In genomic region chr1:184164529-184164928, GRCh38 we compare ENCODE assay signal across 1 cellular context.
TF ChIP-seq lines count a peak whose summit lies in the region.

No MANE protein-coding gene starts in this region.

TF ChIP-seq in IMR-90, 13 proteins besides CTCF, POLR2A, EP300 and RAD21:
- TF ChIP-seq ELK1 (IDR thresholded peaks at IDR 0.05; ENCODE audit: borderline replicate concordance, low read depth, low read length) (no peak), MAZ (IDR thresholded peaks at IDR 0.05; ENCODE audit: borderline replicate concordance, low read depth, low read length) (no peak), CHD1 (IDR thresholded peaks at IDR 0.05; ENCODE audit: low read depth, low read length) (no peak), USF2 (IDR thresholded peaks at IDR 0.05; ENCODE audit: low read depth, low read length) (no peak), NFE2L2 (IDR thresholded peaks at IDR 0.05; ENCODE audit: low read depth, low read length) (no peak), SMC3 (IDR thresholded peaks at IDR 0.05; ENCODE audit: low read depth, low read length) (no peak), FOS (IDR thresholded peaks at IDR 0.05; ENCODE audit: low read depth, low read length) (no peak), MAFK (IDR thresholded peaks at IDR 0.05; ENCODE audit: low read depth, low read length) (no peak), RFX5 (IDR thresholded peaks at IDR 0.05; ENCODE audit: low read depth, low read length) (no peak), MXI1 (IDR thresholded peaks at IDR 0.05; ENCODE audit: borderline replicate concordance, low read depth, low read length) (no peak), CEBPB (IDR thresholded peaks at IDR 0.05; ENCODE audit: low read depth, low read length) (no peak), RCOR1 (IDR thresholded peaks at IDR 0.05; ENCODE audit: insufficient replicate concordance, low read length) (no peak)
